In genomic region chr10:104937528-104937927, GRCh38 we compare ENCODE assay signal across 11 cellular contexts.
DNase-seq lines count a peak whose midpoint lies in the region; FAIRE-seq and TF ChIP-seq lines count a peak whose summit lies in the region.
"Had no signal": no experiment of that assay in that cellular context is flagged by ENCODE, and none has a peak within 500 bp of the region (broad histone marks: within the 10 kb centered on the region; RNA-seq: fewer than 3 reads in every experiment).

No MANE protein-coding gene starts in this region.

- FAIRE-seq in GM19239 (lab: Jason Lieb, UNC) = no peak

- POLR2A ChIA-PET in GM10248 (lab: Yijun Ruan, JAX) = no interaction called here

- TF ChIP-seq CTCF in AG09319 (IDR thresholded peaks at IDR 0.05; ENCODE audit: low read depth, low read length) = no peak
- no peak for TF ChIP-seq CTCF in GM10248 (IDR thresholded peaks at IDR 0.05; ENCODE audit: control extremely low read depth, extremely low read depth, low read depth, missing control alignments)

- DNase-seq in AG09319 (ENCODE audit: extremely low read depth, low read depth) (peak; percentile 59), HCEC 1CT (peak; percentile 66), RPMI7951 (ENCODE audit: low read depth) (peak; percentile 97), islet precursor cell (peak; percentile 80), GM10248 (ENCODE audit: extremely low spot score) (no peak), GM19239 (ENCODE audit: insufficient read length, low spot score) (no peak), NCI-H1048 (lab: John Stamatoyannopoulos, UW) (no peak), amniotic stem cell (lab: John Stamatoyannopoulos, UW) (no peak)
- DNase-seq: NCI-H1694; RPMI8226; stimulated activated CD4-positive, alpha-beta T cell treated with anti-CD3 and anti-CD28 coated beads, Interleukin-4, amount 100 ng/mL, for 4 hours had no signal

- CTCF ChIA-PET in GM10248 (lab: Yijun Ruan, JAX) = interaction anchor here (1.5 kb wide), 1 partner anchor 12 kb away, joined by 3 read pairs; no protein-coding TSS in a partner anchor

Comparison
In these comparisons a context has a peak if more than half of its experiments do, and no peak if none do; other contexts are left out.
1. DNase-seq: peak in AG09319 (single experiment), HCEC 1CT (single experiment), RPMI7951 (single experiment) and islet precursor cell (single experiment); none in GM10248 (single experiment), GM19239 (single experiment), NCI-H1048 (single experiment) and amniotic stem cell (single experiment).